Comparison of ENCODE assay signal across 8 cellular contexts in genomic region chr17:38705803-38706624, GRCh38. TPM values are rescaled to one million over a fixed set of nuclear protein-coding genes. Genes with fewer than 3 reads are reported as not detected.
DNase-seq lines count a peak whose midpoint lies in the region; ATAC-seq, FAIRE-seq and TF ChIP-seq lines count a peak whose summit lies in the region.

No MANE protein-coding gene starts in this region.

- POLR2A ChIA-PET in AG04450 (lab: Yijun Ruan, JAX), result no interaction called here

- dilution Hi-C loops in keratinocyte (cut with MboI; ENCODE audit: extremely low pct_ligation_motif_present, low sequenced_read_pairs), result no loop called here

- FAIRE-seq in keratinocyte (lab: Jason Lieb, UNC), result no peak

- H3K9me3 ChIP-seq in AG04450 (ENCODE audit: control insufficient read depth, insufficient read depth, low read length) (no peaks in the 10 kb centered on the region; the same call in 1 of the 2 replicates), SK-N-MC (ENCODE audit: low read depth, low read length) (no peaks in the 10 kb centered on the region), keratinocyte (ENCODE audit: control insufficient read depth, low read depth, low read length) (no peaks in the 10 kb centered on the region)

- no peaks in the 10 kb centered on the region for H3K9me1 ChIP-seq in keratinocyte (ENCODE audit: control insufficient read depth, extremely low read depth, insufficient read depth, low read length)

- no peak for ATAC-seq in GM18519 (IDR thresholded peaks at IDR 0.05; ENCODE audit: low FRiP score, unreplicated experiment)
- ATAC-seq in GM21367 (IDR thresholded peaks at IDR 0.05; ENCODE audit: unreplicated experiment), result no peak

- H3K4me3 ChIP-seq in AG04450 (ENCODE audit: low read depth, low read length), result peak overlapping the region; percentile 69
- H3K4me3 ChIP-seq in SK-N-MC, result peak overlapping the region; percentile 99
- peak overlapping the region; percentile 77 to 84 for H3K4me3 ChIP-seq in cardiac fibroblast (replicated peaks in 1 of 2; ENCODE audit: low read depth in 2 of 2, low read length in 2 of 2)
- peak overlapping the region; percentile 63 to 88 (median 84) for H3K4me3 ChIP-seq in keratinocyte (ENCODE audit: control insufficient read depth in 2 of 3, extremely low read depth in 1 of 3, insufficient read depth in 2 of 3, low read depth in 1 of 3, low read length in 3 of 3)

- peak overlapping the region; percentile 87 for H3K4me3 Mint-ChIP-seq in HFFc6

- no peaks in the 10 kb centered on the region for H3K9me3 Mint-ChIP-seq in HFFc6

- H3K4me1 ChIP-seq in keratinocyte (ENCODE audit: control insufficient read depth, extremely low read depth, insufficient read depth, low read length), result peaks cover 31% of the 10 kb centered on the region

- H3K27me3 ChIP-seq in AG04450 (ENCODE audit: control insufficient read depth, insufficient read depth, low read length) (no peaks in the 10 kb centered on the region), keratinocyte (ENCODE audit: control insufficient read depth, extremely low read depth, insufficient read depth, low read length) (no peaks in the 10 kb centered on the region)

- TF ChIP-seq CTCF in AG04450 (IDR thresholded peaks at IDR 0.05; ENCODE audit: low read depth, low read length), result no peak
- no peak for TF ChIP-seq CTCF in HFFc6 (IDR thresholded peaks at IDR 0.05)
- TF ChIP-seq CTCF in cardiac fibroblast (IDR thresholded peaks at IDR 0.05; ENCODE audit: low read depth, low read length), result no peak
- no peak for TF ChIP-seq CTCF in keratinocyte (optimal IDR thresholded peaks at IDR 0.05 in 1 of 3, IDR thresholded peaks at IDR 0.05 in 1 of 3, conservative IDR thresholded peaks at IDR 0.05 in 1 of 3; ENCODE audit: extremely low read depth in 1 of 3, insufficient read depth in 2 of 3, low read length in 3 of 3)

- DNase-seq in AG04450 (ENCODE audit: low read depth, low spot score), result no peak
- no peak for DNase-seq in HFFc6
- no peak for DNase-seq in SK-N-MC (ENCODE audit: low read depth, low spot score)
- DNase-seq in cardiac fibroblast (ENCODE audit: low read depth in 2 of 2), result peak; percentile 41 to 56
- no peak for DNase-seq in keratinocyte (ENCODE audit: low read depth, low spot score)
- DNase-seq in stimulated activated CD4-positive, alpha-beta T cell treated with anti-CD3 and anti-CD28 coated beads, Interleukin-4, amount 100 ng/mL, for 1 hour, result peak; percentile 60

- H3K9ac ChIP-seq in SK-N-MC (ENCODE audit: insufficient read length) (peak overlapping the region; percentile 86), keratinocyte (ENCODE audit: control insufficient read depth, extremely low read depth, insufficient read depth, low read length) (peak overlapping the region; percentile 76)

- no peaks in the 10 kb centered on the region for H3K27me3 Mint-ChIP-seq in HFFc6 (ENCODE audit: insufficient read depth)

- no peaks in the 10 kb centered on the region for H3K79me2 ChIP-seq in keratinocyte (ENCODE audit: control insufficient read depth, insufficient read depth, low read length)

- CTCF ChIA-PET in AG04450 (lab: Charles Lee), result interaction anchor here (1.0 to 2.3 kb wide), 4 partner anchors 23 to 38 kb away, joined by 3 to 6 read pairs (median 4); no protein-coding TSS in a partner anchor

- H3K27ac ChIP-seq in AG04450 (ENCODE audit: low read depth, low read length) (peak overlapping the region; percentile 11), SK-N-MC (0 out of 2 replicates have a peak overlapping the region, but pooled peaks have one; percentile 57), keratinocyte (ENCODE audit: control insufficient read depth, insufficient read depth, low read length) (peak overlapping the region; percentile 40)

- peak overlapping the region; percentile 53 for H2AFZ ChIP-seq in keratinocyte (ENCODE audit: control insufficient read depth, low read length)

- H3K36me3 ChIP-seq in SK-N-MC (ENCODE audit: insufficient read depth, low read length), result peaks cover 6% of the 10 kb centered on the region; the same call in 1 of the 2 replicates
- H3K36me3 ChIP-seq in keratinocyte (ENCODE audit: control insufficient read depth in 2 of 2, extremely low read depth in 1 of 2, insufficient read depth in 2 of 2, low read length in 2 of 2), result peaks cover 0 to 7% of the 10 kb centered on the region in 2 experiments

- no peaks in the 10 kb centered on the region for H4K20me1 ChIP-seq in keratinocyte (ENCODE audit: control insufficient read depth, extremely low read depth, insufficient read depth, low read length)

- H3K36me3 Mint-ChIP-seq in HFFc6 (ENCODE audit: low read depth), result peaks cover 6% of the 10 kb centered on the region

- peaks cover 42% of the 10 kb centered on the region for H3K4me1 Mint-ChIP-seq in HFFc6 (ENCODE audit: low read depth)

- H3K4me2 ChIP-seq in keratinocyte (ENCODE audit: control insufficient read depth, extremely low read depth, insufficient read depth, low read depth, low read length), result peak overlapping the region; percentile 91

- peak overlapping the region; percentile 30 for H3K27ac Mint-ChIP-seq in HFFc6

RNA-seq across cellular contexts. Expression of gene MLLT6, which starts 0.9 kb away (rescaled TPM):
- polyA plus RNA-seq in AG04450 (2011; rRNA removed), result 16.4 and 17.3 TPM in 2 replicates
- polyA minus RNA-seq in AG04450 (2011; rRNA and poly(A)+ RNA removed), result 26.2 and 35.4 TPM in 2 replicates
- total RNA-seq in HFFc6 (2021; fragmentation: NEBNext Ultra II Directional; extraction: Animal tissue kit (Norgen Biotek cat#: 25700)), result 10 to 100 TPM; 26.5 to 31.5 (median 30.2) TPM
- 17.4 to 18.1 TPM (median 17.7 TPM) in 3 replicates for polyA plus RNA-seq in keratinocyte
- 20.2 TPM for polyA plus RNA-seq in keratinocyte (2011; ENCODE audit: low read depth)
- 7.7 and 11.0 TPM in 2 replicates for polyA plus RNA-seq in keratinocyte (2011; cell fraction: cytosol; rRNA removed)
- polyA plus RNA-seq in keratinocyte (2011; cell fraction: nucleus; rRNA removed), result 46.1 and 53.2 TPM in 2 replicates
- polyA plus RNA-seq in keratinocyte (2012; ENCODE audit: low replicate concordance), result 14.3 and 16.5 TPM in 2 replicates
- 23.1 to 34.2 TPM (median 24.0 TPM) in 3 replicates for polyA minus RNA-seq in keratinocyte
- polyA minus RNA-seq in keratinocyte (2011; cell fraction: cytosol; rRNA and poly(A)+ RNA removed), result 28.6 TPM
- polyA minus RNA-seq in keratinocyte (2011; cell fraction: nucleus; rRNA and poly(A)+ RNA removed), result 25.5 and 29.3 TPM in 2 replicates

RNA-seq across cellular contexts. Expression of gene CISD3, which starts 24.1 kb away (rescaled TPM):
- 6.5 and 9.8 TPM in 2 replicates for polyA plus RNA-seq in AG04450 (2011; rRNA removed)
- 2.7 and 2.8 TPM in 2 replicates for polyA minus RNA-seq in AG04450 (2011; rRNA and poly(A)+ RNA removed)
- 10 to 100 TPM; 35.0 to 38.7 (median 36.6) TPM for total RNA-seq in HFFc6 (2021; fragmentation: NEBNext Ultra II Directional; extraction: Animal tissue kit (Norgen Biotek cat#: 25700))
- 10.4 to 25.6 TPM (median 17.1 TPM) in 3 replicates for polyA plus RNA-seq in keratinocyte
- 2.1 TPM for polyA plus RNA-seq in keratinocyte (2011; ENCODE audit: low read depth)
- 11.2 and 20.0 TPM in 2 replicates for polyA plus RNA-seq in keratinocyte (2011; cell fraction: cytosol; rRNA removed)
- 4.3 and 4.5 TPM in 2 replicates for polyA plus RNA-seq in keratinocyte (2011; cell fraction: nucleus; rRNA removed)
- polyA plus RNA-seq in keratinocyte (2012; ENCODE audit: low replicate concordance), result 15.6 and 35.2 TPM in 2 replicates
- polyA minus RNA-seq in keratinocyte, result 4.9 to 16.3 TPM (median 5.5 TPM) in 3 replicates
- 12.9 TPM for polyA minus RNA-seq in keratinocyte (2011; cell fraction: cytosol; rRNA and poly(A)+ RNA removed)
- polyA minus RNA-seq in keratinocyte (2011; cell fraction: nucleus; rRNA and poly(A)+ RNA removed), result 1.7 and 2.9 TPM in 2 replicates

RNA-seq across cellular contexts. Expression of gene EPOP, which starts 31.3 kb away (rescaled TPM):
- polyA plus RNA-seq in AG04450 (2011; rRNA removed), result 0.16 and 0.17 TPM in 2 replicates
- polyA minus RNA-seq in AG04450 (2011; rRNA and poly(A)+ RNA removed), result not detected in 2 replicates
- total RNA-seq in HFFc6 (2021; fragmentation: NEBNext Ultra II Directional; extraction: Animal tissue kit (Norgen Biotek cat#: 25700)), result 1 to 10 TPM in 5 of 6 experiments, under 1 TPM in 1; 0.95 to 1.4 (median 1.3) TPM
- 2.1 to 4.4 TPM (median 3.2 TPM) in 3 replicates for polyA plus RNA-seq in keratinocyte
- polyA plus RNA-seq in keratinocyte (2011; ENCODE audit: low read depth), result 2.2 TPM
- 3.9 and 6.1 TPM in 2 replicates for polyA plus RNA-seq in keratinocyte (2011; cell fraction: cytosol; rRNA removed)
- polyA plus RNA-seq in keratinocyte (2011; cell fraction: nucleus; rRNA removed), result 3.5 and 4.5 TPM in 2 replicates
- 6.7 and 8.6 TPM in 2 replicates for polyA plus RNA-seq in keratinocyte (2012; ENCODE audit: low replicate concordance)
- 1.4 to 3.8 TPM (median 2.2 TPM) in 3 replicates for polyA minus RNA-seq in keratinocyte
- polyA minus RNA-seq in keratinocyte (2011; cell fraction: cytosol; rRNA and poly(A)+ RNA removed), result 5.9 TPM
- polyA minus RNA-seq in keratinocyte (2011; cell fraction: nucleus; rRNA and poly(A)+ RNA removed), result 1.9 and 2.6 TPM in 2 replicates

RNA-seq across cellular contexts. Expression of gene PCGF2, which starts 42.1 kb away (rescaled TPM):
- 13.5 and 18.0 TPM in 2 replicates for polyA plus RNA-seq in AG04450 (2011; rRNA removed)
- polyA minus RNA-seq in AG04450 (2011; rRNA and poly(A)+ RNA removed), result 19.4 and 29.5 TPM in 2 replicates
- total RNA-seq in HFFc6 (2021; fragmentation: NEBNext Ultra II Directional; extraction: Animal tissue kit (Norgen Biotek cat#: 25700)), result 10 to 100 TPM; 59.7 to 73.5 (median 69.0) TPM
- polyA plus RNA-seq in keratinocyte, result 3.3 to 6.9 TPM (median 4.1 TPM) in 3 replicates
- 14.1 TPM for polyA plus RNA-seq in keratinocyte (2011; ENCODE audit: low read depth)
- polyA plus RNA-seq in keratinocyte (2011; cell fraction: cytosol; rRNA removed), result 6.6 and 11.6 TPM in 2 replicates
- polyA plus RNA-seq in keratinocyte (2011; cell fraction: nucleus; rRNA removed), result 10.1 and 12.5 TPM in 2 replicates
- 14.9 and 19.0 TPM in 2 replicates for polyA plus RNA-seq in keratinocyte (2012; ENCODE audit: low replicate concordance)
- 3.1 to 24.6 TPM (median 5.8 TPM) in 3 replicates for polyA minus RNA-seq in keratinocyte
- 15.5 TPM for polyA minus RNA-seq in keratinocyte (2011; cell fraction: cytosol; rRNA and poly(A)+ RNA removed)
- polyA minus RNA-seq in keratinocyte (2011; cell fraction: nucleus; rRNA and poly(A)+ RNA removed), result 3.2 and 6.3 TPM in 2 replicates

RNA-seq across cellular contexts. Expression of gene PSMB3, which starts 46.5 kb away (rescaled TPM):
- 234 and 276 TPM in 2 replicates for polyA plus RNA-seq in AG04450 (2011; rRNA removed)
- polyA minus RNA-seq in AG04450 (2011; rRNA and poly(A)+ RNA removed), result 220 and 283 TPM in 2 replicates
- total RNA-seq in HFFc6 (2021; fragmentation: NEBNext Ultra II Directional; extraction: Animal tissue kit (Norgen Biotek cat#: 25700)), result 100 to 1,000 TPM; 232 to 273 (median 253) TPM
- 294 to 346 TPM (median 316 TPM) in 3 replicates for polyA plus RNA-seq in keratinocyte
- 56.5 TPM for polyA plus RNA-seq in keratinocyte (2011; ENCODE audit: low read depth)
- polyA plus RNA-seq in keratinocyte (2011; cell fraction: cytosol; rRNA removed), result 303 and 332 TPM in 2 replicates
- 227 and 268 TPM in 2 replicates for polyA plus RNA-seq in keratinocyte (2011; cell fraction: nucleus; rRNA removed)
- 178 and 256 TPM in 2 replicates for polyA plus RNA-seq in keratinocyte (2012; ENCODE audit: low replicate concordance)
- polyA minus RNA-seq in keratinocyte, result 224 to 376 TPM (median 273 TPM) in 3 replicates
- polyA minus RNA-seq in keratinocyte (2011; cell fraction: cytosol; rRNA and poly(A)+ RNA removed), result 175 TPM
- 65.1 and 65.2 TPM in 2 replicates for polyA minus RNA-seq in keratinocyte (2011; cell fraction: nucleus; rRNA and poly(A)+ RNA removed)

Comparison
In these comparisons a context has a peak if more than half of its experiments do, and no peak if none do; other contexts are left out.
1. DNase-seq: peak in cardiac fibroblast (2 of 2) and stimulated activated CD4-positive, alpha-beta T cell treated with anti-CD3 and anti-CD28 coated beads, Interleukin-4, amount 100 ng/mL, for 1 hour (single experiment); none in AG04450 (single experiment), HFFc6 (single experiment), SK-N-MC (single experiment) and keratinocyte (single experiment).
2. Peak in every context shown above with its lines, with median percentiles within 50 percentile points of each other: H3K27ac ChIP-seq and H3K4me3 ChIP-seq.